ENCODE assay signal across 8 cellular contexts in genomic region chr1:32014199-32014936, GRCh38. TPM values are rescaled to one million over a fixed set of nuclear protein-coding genes. Genes with fewer than 3 reads are reported as not detected.
A peak's percentile ranks its signal among the peaks of the same experiment; 100 is the strongest.
DNase-seq lines count a peak whose midpoint lies in the region; ATAC-seq and TF ChIP-seq lines count a peak whose summit lies in the region.

No MANE protein-coding gene starts in this region.

- peak; percentile 60 for DNase-seq in Ammon's horn (ENCODE audit: low spot score)
- peak; percentile 57 for DNase-seq in RWPE1 (ENCODE audit: low spot score)
- peak; percentile 40 for DNase-seq in left ventricle myocardium inferior
- peak; percentile 27 to 91 (median 37) for DNase-seq in posterior cingulate gyrus
- DNase-seq in effector CD8-positive, alpha-beta T cell (lab: John Stamatoyannopoulos, UW), result no peak

- CTCF ChIA-PET in RWPE1 (lab: Yijun Ruan, JAX), result interaction anchor here (0.7 kb wide), 2 partner anchors 18 to 44 kb away, joined by 3 read pairs; no protein-coding TSS in a partner anchor

- POLR2A ChIA-PET in RWPE1 (lab: Yijun Ruan, JAX; ENCODE audit: low non-redundant PET), result interaction anchor here (0.5 to 0.7 kb wide), 4 partner anchors 11 to 796 kb away, joined by 3 to 4 read pairs (median 3); no protein-coding TSS in a partner anchor

- WGBS in adipose tissue, 3 donors, result 0 to 1% (median 0%) methylated on average over 53 to 54 of the region's 54 CpGs

- H3K27me3 ChIP-seq in left ventricle myocardium inferior (ENCODE audit: low read depth), result no peaks in the 10 kb centered on the region

- peak; percentile 22 for ATAC-seq in GM18868 (IDR thresholded peaks at IDR 0.05; ENCODE audit: unreplicated experiment)
- ATAC-seq in HG03175 (IDR thresholded peaks at IDR 0.05; ENCODE audit: unreplicated experiment), result peak; percentile 18

- H3K27ac ChIP-seq in RWPE1, result peak overlapping the region; percentile 98
- H3K27ac ChIP-seq in adipose tissue (ENCODE audit: low read depth, low read length), result peak overlapping the region; percentile 93
- peak overlapping the region; percentile 100 for H3K27ac ChIP-seq in left ventricle myocardium inferior (replicated peaks)

- no peaks in the 10 kb centered on the region for H3K36me3 ChIP-seq in left ventricle myocardium inferior

- peak overlapping the region; percentile 96 for H3K4me3 ChIP-seq in left ventricle myocardium inferior

- no peaks in the 10 kb centered on the region for H3K9me3 ChIP-seq in left ventricle myocardium inferior (replicated peaks)

- peaks cover 61% of the 10 kb centered on the region for H3K4me1 ChIP-seq in left ventricle myocardium inferior

- intact Hi-C loops in left ventricle myocardium inferior (cut with micrococcal nuclease) (no loop called here), posterior cingulate gyrus (cut with DNase I) (no loop called here)

- no peak for TF ChIP-seq CTCF in RWPE1 (conservative IDR thresholded peaks at IDR 0.05; ENCODE audit: low read depth)
- no peak for TF ChIP-seq CTCF in left ventricle myocardium inferior (IDR thresholded peaks at IDR 0.05; ENCODE audit: borderline replicate concordance)

RNA-seq across cellular contexts. Expression of gene KHDRBS1, which starts 0.7 kb away (rescaled TPM):
- polyA plus RNA-seq in adipose tissue, result 10 to 100 TPM; 35.7 to 85.9 (median 62.4) TPM
- 58.2 TPM for total RNA-seq in left ventricle myocardium inferior

RNA-seq across cellular contexts. Expression of gene TMEM39B, which starts 58.4 kb away (rescaled TPM):
- 10 to 100 TPM in 2 of 3 donors, 1 to 10 TPM in 1; 6.2 to 13.2 (median 10.1) TPM for polyA plus RNA-seq in adipose tissue
- 5.8 TPM for total RNA-seq in left ventricle myocardium inferior
